In the genomic region with DNA sequence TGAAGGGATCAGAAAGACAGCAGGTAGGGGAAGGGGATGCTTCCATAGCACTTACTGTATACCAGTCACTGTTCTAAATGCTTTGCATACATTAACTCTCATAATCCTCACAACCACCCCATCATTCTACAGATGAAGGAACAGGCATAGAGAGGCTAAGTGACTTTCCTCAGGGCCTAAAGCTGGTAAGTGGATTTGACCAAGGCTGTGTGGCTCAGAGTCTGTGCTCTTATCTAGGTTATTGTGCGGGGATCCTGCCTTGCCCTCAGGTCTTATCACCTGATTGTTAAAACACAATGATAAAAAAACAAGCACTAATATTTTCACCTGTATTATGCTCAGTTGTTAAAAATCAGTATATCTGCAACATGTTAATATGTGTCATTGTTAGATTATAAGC, we compare ENCODE assay signal across 18 cellular contexts. TPM values are rescaled to one million over a fixed set of nuclear protein-coding genes. Genes with fewer than 3 reads are reported as not detected.
DNase-seq lines count a peak whose midpoint lies in the region; ATAC-seq and TF ChIP-seq lines count a peak whose summit lies in the region.
"Had no signal": no experiment of that assay in that cellular context is flagged by ENCODE, and none has a peak within 500 bp of the region (broad histone marks: within the 10 kb centered on the region; RNA-seq: fewer than 3 reads in every experiment).

No MANE protein-coding gene starts in this region.

- H3K79me2 ChIP-seq in mesendoderm (ENCODE audit: control insufficient read depth, insufficient read depth, low read length): no peaks in the 10 kb centered on the region

- peaks cover 53% of the 10 kb centered on the region for H3K27me3 Mint-ChIP-seq in progenitor cell of endocrine pancreas

- no peaks in the 10 kb centered on the region for H3K4me1 ChIP-seq in mesendoderm (ENCODE audit: control insufficient read depth, low read depth, low read length)
- H3K4me1 ChIP-seq: BE2C had no signal

- DNase-seq in NCI-H82 (lab: John Stamatoyannopoulos, UW) (peak; percentile 99), WERI-Rb-1 (peak; percentile 60), mesendoderm (peak; percentile 62), cerebellar nuclear complex (lab: John Stamatoyannopoulos, UW) (no peak), progenitor cell of endocrine pancreas (ENCODE audit: low spot score, unreplicated experiment) (no peak)
- DNase-seq: 8988T; ACHN; BE2C; C1 segment of cervical spinal cord; CD4-positive, alpha-beta memory T cell; CD4-positive, CD25-positive, alpha-beta regulatory T cell; CD8-positive, alpha-beta memory T cell; COR-L47; DMS79 treated with DMSO at 0.1 percent for 48 hours; GF-D8 had no signal

- H3K4me3 Mint-ChIP-seq in progenitor cell of endocrine pancreas (ENCODE audit: low read depth): no peak overlapping the region
- H3K4me3 Mint-ChIP-seq: CD4-positive, alpha-beta memory T cell; CD4-positive, CD25-positive, alpha-beta regulatory T cell; CD8-positive, alpha-beta memory T cell had no signal

- H3K9me3 Mint-ChIP-seq in progenitor cell of endocrine pancreas (ENCODE audit: low read depth): no peaks in the 10 kb centered on the region
- H3K9me3 Mint-ChIP-seq: CD14-positive monocyte; CD4-positive, alpha-beta memory T cell; CD4-positive, CD25-positive, alpha-beta regulatory T cell; CD8-positive, alpha-beta memory T cell had no signal

- H3K36me3 Mint-ChIP-seq in progenitor cell of endocrine pancreas (ENCODE audit: insufficient read depth): no peaks in the 10 kb centered on the region
- H3K36me3 Mint-ChIP-seq: CD14-positive monocyte; CD4-positive, alpha-beta memory T cell; CD4-positive, CD25-positive, alpha-beta regulatory T cell; CD8-positive, alpha-beta memory T cell had no signal

- TF ChIP-seq CTCF in WERI-Rb-1 (IDR thresholded peaks at IDR 0.05; ENCODE audit: low read depth, low read length) (no peak), progenitor cell of endocrine pancreas (IDR thresholded peaks at IDR 0.05; ENCODE audit: unreplicated experiment) (no peak)

- H3K4me2 ChIP-seq in mesendoderm (ENCODE audit: low read length): no peak overlapping the region
- H3K4me2 ChIP-seq: BLaER1 had no signal

- no peak overlapping the region for H2BK15ac ChIP-seq in mesendoderm (replicated peaks; ENCODE audit: low read depth)

- H2AK5ac ChIP-seq in mesendoderm (ENCODE audit: low read length): no peak overlapping the region

- no peak overlapping the region for H2BK5ac ChIP-seq in mesendoderm (ENCODE audit: low read length)

- H3K4me3 ChIP-seq in WERI-Rb-1 (ENCODE audit: low read depth, low read length) (no peak overlapping the region), mesendoderm (ENCODE audit: low read length) (no peak overlapping the region)
- H3K4me3 ChIP-seq: BLaER1 had no signal

- H4K8ac ChIP-seq in mesendoderm (ENCODE audit: low read depth, low read length): no peak overlapping the region

- no peak overlapping the region for H2BK120ac ChIP-seq in mesendoderm (ENCODE audit: low read depth, low read length)

- H3K79me1 ChIP-seq in mesendoderm (ENCODE audit: low read length): no peaks in the 10 kb centered on the region

- H4K5ac ChIP-seq in mesendoderm (ENCODE audit: low read length): no peak overlapping the region

- no peak for ATAC-seq in GM21360 (IDR thresholded peaks at IDR 0.05; ENCODE audit: unreplicated experiment)

- H3K27ac Mint-ChIP-seq in progenitor cell of endocrine pancreas: no peak overlapping the region
- H3K27ac Mint-ChIP-seq: CD14-positive monocyte; CD4-positive, alpha-beta memory T cell; CD4-positive, CD25-positive, alpha-beta regulatory T cell; CD8-positive, alpha-beta memory T cell had no signal

- H3K56ac ChIP-seq in mesendoderm (ENCODE audit: low read length): no peak overlapping the region

- H3K27ac ChIP-seq in WERI-Rb-1 (peak overlapping the region; percentile 9; the same call in 1 of the 2 replicates), mesendoderm (ENCODE audit: low read depth, low read length) (no peak overlapping the region)
- H3K27ac ChIP-seq: BLaER1 had no signal

- WGBS in mesendoderm (ENCODE audit: extremely low coverage, insufficient coverage, low lambda C conversion rate): no CpG with 5 or more reads among the region's 1 CpG

- H3K9me3 ChIP-seq in WERI-Rb-1 (ENCODE audit: severe bottlenecking): no peaks in the 10 kb centered on the region
- H3K9me3 ChIP-seq: BE2C, BLaER1 had no signal

- H3K4ac ChIP-seq in mesendoderm (ENCODE audit: low read depth, low read length): no peak overlapping the region

- H3K36me3 ChIP-seq in WERI-Rb-1: no peaks in the 10 kb centered on the region
- H3K36me3 ChIP-seq in mesendoderm (ENCODE audit: control insufficient read depth, insufficient read depth, low read length): no peaks in the 10 kb centered on the region
- H3K36me3 ChIP-seq: BE2C, BLaER1 had no signal

- H3K23ac ChIP-seq in mesendoderm (ENCODE audit: low read length): no peak overlapping the region

- H3K4me1 Mint-ChIP-seq in progenitor cell of endocrine pancreas (ENCODE audit: low read depth): peaks cover 5% of the 10 kb centered on the region
- H3K4me1 Mint-ChIP-seq: CD14-positive monocyte; CD4-positive, alpha-beta memory T cell; CD4-positive, CD25-positive, alpha-beta regulatory T cell; CD8-positive, alpha-beta memory T cell had no signal

- no peaks in the 10 kb centered on the region for H3K27me3 ChIP-seq in WERI-Rb-1 (ENCODE audit: insufficient read depth, low read depth, severe bottlenecking)
- no peaks in the 10 kb centered on the region for H3K27me3 ChIP-seq in mesendoderm (ENCODE audit: insufficient read depth, low read length, poor library complexity)
- H3K27me3 ChIP-seq: BE2C, BLaER1 had no signal

- no peak overlapping the region for H3K9ac ChIP-seq in mesendoderm (ENCODE audit: low read length)
- H3K9ac ChIP-seq: BLaER1 had no signal

- H3K18ac ChIP-seq in mesendoderm (ENCODE audit: low read length): no peak overlapping the region

RNA-seq across cellular contexts. Expression of a gene that starts 38.8 kb away (rescaled TPM):
- 14.9 TPM for polyA plus RNA-seq in mesendoderm (2013, experiment 1 of 2)
- 14.0 TPM for polyA plus RNA-seq in mesendoderm (2013, experiment 2 of 2)
- 31.6 and 31.9 TPM in 2 replicates for total RNA-seq in progenitor cell of endocrine pancreas

Comparison
In these comparisons a context has a peak if more than half of its experiments do, and no peak if none do; other contexts are left out.
1. DNase-seq: peak in NCI-H82 (single experiment), WERI-Rb-1 (single experiment) and mesendoderm (single experiment); none in cerebellar nuclear complex (0 of 2) and progenitor cell of endocrine pancreas (single experiment).